1 cellular context compared by ENCODE assay signal in the genomic region with DNA sequence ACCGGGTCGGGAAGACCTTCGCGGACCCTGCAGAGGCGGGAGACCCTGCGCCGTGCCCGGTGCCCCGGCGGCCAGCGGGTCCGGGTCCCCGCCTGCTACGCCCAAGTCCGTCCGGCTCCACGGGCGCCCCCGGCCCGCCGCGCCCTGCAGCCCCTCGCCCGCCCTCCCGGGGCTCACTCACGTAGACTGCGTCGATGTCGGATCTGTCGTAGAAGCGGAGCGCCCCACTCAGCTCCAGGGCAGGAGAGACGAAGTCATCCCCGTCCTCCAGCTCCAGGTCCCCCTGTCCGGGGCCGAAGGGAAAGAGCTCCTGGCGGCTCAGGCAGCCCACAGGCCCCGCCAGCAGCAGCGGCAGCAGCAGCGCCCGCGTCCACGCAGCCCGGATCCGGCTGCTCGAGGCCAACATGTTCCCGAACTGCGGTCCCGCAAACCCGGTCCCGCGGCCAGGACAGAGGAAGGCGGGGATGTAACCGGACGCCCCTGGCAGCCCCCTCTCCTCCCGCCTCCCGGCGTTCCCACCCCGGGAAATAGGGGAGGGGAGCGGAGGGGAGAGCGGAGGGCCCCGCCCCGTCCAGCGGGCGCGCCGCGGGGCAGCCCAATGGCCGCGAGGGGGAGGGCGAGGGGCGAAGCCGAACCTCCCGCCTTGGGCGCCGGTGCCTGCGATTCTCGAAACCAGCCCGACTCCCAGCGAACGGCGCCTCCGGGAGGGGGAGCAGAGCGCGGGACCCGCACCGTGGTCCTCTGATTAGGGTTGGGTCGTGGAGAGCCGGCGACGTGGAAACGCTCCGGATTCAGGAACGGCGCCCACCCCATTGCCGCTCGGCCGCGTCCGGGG.
TF ChIP-seq lines count a peak whose summit lies in the region.

A gene with protein sequence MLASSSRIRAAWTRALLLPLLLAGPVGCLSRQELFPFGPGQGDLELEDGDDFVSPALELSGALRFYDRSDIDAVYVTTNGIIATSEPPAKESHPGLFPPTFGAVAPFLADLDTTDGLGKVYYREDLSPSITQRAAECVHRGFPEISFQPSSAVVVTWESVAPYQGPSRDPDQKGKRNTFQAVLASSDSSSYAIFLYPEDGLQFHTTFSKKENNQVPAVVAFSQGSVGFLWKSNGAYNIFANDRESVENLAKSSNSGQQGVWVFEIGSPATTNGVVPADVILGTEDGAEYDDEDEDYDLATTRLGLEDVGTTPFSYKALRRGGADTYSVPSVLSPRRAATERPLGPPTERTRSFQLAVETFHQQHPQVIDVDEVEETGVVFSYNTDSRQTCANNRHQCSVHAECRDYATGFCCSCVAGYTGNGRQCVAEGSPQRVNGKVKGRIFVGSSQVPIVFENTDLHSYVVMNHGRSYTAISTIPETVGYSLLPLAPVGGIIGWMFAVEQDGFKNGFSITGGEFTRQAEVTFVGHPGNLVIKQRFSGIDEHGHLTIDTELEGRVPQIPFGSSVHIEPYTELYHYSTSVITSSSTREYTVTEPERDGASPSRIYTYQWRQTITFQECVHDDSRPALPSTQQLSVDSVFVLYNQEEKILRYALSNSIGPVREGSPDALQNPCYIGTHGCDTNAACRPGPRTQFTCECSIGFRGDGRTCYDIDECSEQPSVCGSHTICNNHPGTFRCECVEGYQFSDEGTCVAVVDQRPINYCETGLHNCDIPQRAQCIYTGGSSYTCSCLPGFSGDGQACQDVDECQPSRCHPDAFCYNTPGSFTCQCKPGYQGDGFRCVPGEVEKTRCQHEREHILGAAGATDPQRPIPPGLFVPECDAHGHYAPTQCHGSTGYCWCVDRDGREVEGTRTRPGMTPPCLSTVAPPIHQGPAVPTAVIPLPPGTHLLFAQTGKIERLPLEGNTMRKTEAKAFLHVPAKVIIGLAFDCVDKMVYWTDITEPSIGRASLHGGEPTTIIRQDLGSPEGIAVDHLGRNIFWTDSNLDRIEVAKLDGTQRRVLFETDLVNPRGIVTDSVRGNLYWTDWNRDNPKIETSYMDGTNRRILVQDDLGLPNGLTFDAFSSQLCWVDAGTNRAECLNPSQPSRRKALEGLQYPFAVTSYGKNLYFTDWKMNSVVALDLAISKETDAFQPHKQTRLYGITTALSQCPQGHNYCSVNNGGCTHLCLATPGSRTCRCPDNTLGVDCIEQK (minus strand): TSS at position 417 of the 835 bp plus-strand sequence. CDS start 11 bp downstream, at position 406.

TF ChIP-seq in K562, 482 proteins besides CTCF, POLR2A, EP300 and RAD21 (continued from another document):
- peak; percentile 54 for TF ChIP-seq PCBP1 (IDR thresholded peaks at IDR 0.05; ENCODE audit: low read depth, low read length, poor library complexity, severe bottlenecking)
- TF ChIP-seq NFXL1 (CRISPR knock-in tag; IDR thresholded peaks at IDR 0.05) = no peak
